Comparison of ENCODE assay signal across 7 cellular contexts in genomic region chr10:134743-135600, GRCh38. TPM values are rescaled to one million over a fixed set of nuclear protein-coding genes. Genes with fewer than 3 reads are reported as not detected.
A peak's percentile ranks its signal among the peaks of the same experiment; 100 is the strongest.
DNase-seq lines count a peak whose midpoint lies in the region; ATAC-seq, FAIRE-seq and TF ChIP-seq lines count a peak whose summit lies in the region.

Gene ZMYND11 (plus strand): TSS chr10:135455. CDS start chr10:180013, 44,558 bp downstream.

- H2AFZ ChIP-seq in H9 (ENCODE audit: low read length): peak within 1 kb of the TSS; percentile 83

- no peaks in the 10 kb centered on the region for H3K36me3 ChIP-seq in mesendoderm (ENCODE audit: control insufficient read depth, insufficient read depth, low read length)

- no peaks in the 10 kb centered on the region for H3K9me3 ChIP-seq in H9 (ENCODE audit: control insufficient read depth, low read depth, low read length)

- H4K20me1 ChIP-seq in H9 (ENCODE audit: control insufficient read depth, insufficient read depth, insufficient read length): no peaks in the 10 kb centered on the region

- no peak within 1 kb of the TSS for H4K91ac ChIP-seq in H9 (ENCODE audit: insufficient read length, low read depth, low read length)

- no peak within 1 kb of the TSS for H2AK5ac ChIP-seq in H9 (ENCODE audit: insufficient read length, low read length)
- peak within 1 kb of the TSS; percentile 51 for H2AK5ac ChIP-seq in mesendoderm (ENCODE audit: low read length)

- peak within 1 kb of the TSS; percentile 80 to 93 for H3K4me3 Mint-ChIP-seq in H9
- peak within 1 kb of the TSS; percentile 85 to 87 for H3K4me3 Mint-ChIP-seq in effector memory CD8-positive, alpha-beta T cell

- H2BK15ac ChIP-seq in H9 (ENCODE audit: low read depth, low read length): no peak within 1 kb of the TSS
- H2BK15ac ChIP-seq in mesendoderm (replicated peaks; ENCODE audit: low read depth): peak within 1 kb of the TSS; percentile 75

- ATAC-seq in effector memory CD8-positive, alpha-beta T cell (replicated peaks): peak; percentile 56

- no peaks in the 10 kb centered on the region for H3K79me1 ChIP-seq in H9 (ENCODE audit: insufficient read depth, low read depth, low read length, poor library complexity, severe bottlenecking)
- peaks cover 8% of the 10 kb centered on the region for H3K79me1 ChIP-seq in mesendoderm (ENCODE audit: low read length)

- CTCF ChIA-PET in activated CD8-positive, alpha-beta memory T cell treated with anti-CD3 and anti-CD28 coated beads for 36 hours (lab: Charles Lee): interaction anchor here (1.0 kb wide), 1 partner anchor 9 kb away, joined by 3 read pairs; no protein-coding TSS in a partner anchor

- H2BK5ac ChIP-seq in H9 (ENCODE audit: insufficient read length, low read length) (no peak within 1 kb of the TSS), mesendoderm (ENCODE audit: low read length) (peak within 1 kb of the TSS; percentile 82)

- peak within 1 kb of the TSS; percentile 100 for H3K4me2 ChIP-seq in H9 (ENCODE audit: insufficient read depth, insufficient read length, low read length)
- H3K4me2 ChIP-seq in mesendoderm (ENCODE audit: low read length): peak within 1 kb of the TSS; percentile 98

- no peak within 1 kb of the TSS for H2BK12ac ChIP-seq in H9 (ENCODE audit: insufficient read length, low read depth, low read length)

- no peak within 1 kb of the TSS for H3K56ac ChIP-seq in H9 (ENCODE audit: insufficient read length, low read depth, low read length)
- H3K56ac ChIP-seq in mesendoderm (ENCODE audit: low read length): peak within 1 kb of the TSS; percentile 97

- no peak within 1 kb of the TSS for H2BK20ac ChIP-seq in H9 (ENCODE audit: low read depth, low read length, poor library complexity, severe bottlenecking)

- DNase-seq in GM12891 (ENCODE audit: insufficient read length, low spot score) (peak; percentile 68), H9 (peak; percentile 34), NAMALWA (ENCODE audit: low spot score) (peak; percentile 14), mesendoderm (peak; percentile 61)
- peak; percentile 48 to 57 (median 54) for DNase-seq in effector memory CD8-positive, alpha-beta T cell
- DNase-seq in stimulated activated CD8-positive, alpha-beta memory T cell treated with anti-CD3 and anti-CD28 coated beads, Interleukin-15, amount 100 ng/mL, for 24 hours (ENCODE audit: low read depth): peak; percentile 43

- no peak for TF ChIP-seq POLR2A in GM12891 (IDR thresholded peaks at IDR 0.05; ENCODE audit: low read depth, low read length)

- no peak within 1 kb of the TSS for H3K27ac ChIP-seq in H9 (ENCODE audit: insufficient read length, low read depth, low read length)
- peak within 1 kb of the TSS; percentile 79 for H3K27ac ChIP-seq in mesendoderm (ENCODE audit: low read depth, low read length)

- TF ChIP-seq CTCF in H9 (conservative IDR thresholded peaks at IDR 0.05): no peak

- no peak within 1 kb of the TSS for H3T11ph ChIP-seq in H9 (ENCODE audit: low read length)

- peaks cover 5% of the 10 kb centered on the region; the same call in 1 of the 2 replicates for H3K4me1 ChIP-seq in H9 (ENCODE audit: insufficient read depth, low read length)
- H3K4me1 ChIP-seq in mesendoderm (ENCODE audit: control insufficient read depth, low read depth, low read length): peaks cover 6% of the 10 kb centered on the region

- peaks cover 28 to 31% of the 10 kb centered on the region in 2 experiments for H3K4me1 Mint-ChIP-seq in H9
- H3K4me1 Mint-ChIP-seq in effector memory CD8-positive, alpha-beta T cell (ENCODE audit: low read depth in 2 of 2): peaks cover 23 to 33% of the 10 kb centered on the region in 2 donors

- no peak within 1 kb of the TSS for H4K8ac ChIP-seq in H9 (replicated peaks; ENCODE audit: insufficient read length, low read depth, low read length)
- peak within 1 kb of the TSS; percentile 78 for H4K8ac ChIP-seq in mesendoderm (ENCODE audit: low read depth, low read length)

- peak within 1 kb of the TSS; percentile 77 for H3K4me3 ChIP-seq in mesendoderm (ENCODE audit: low read length)

- H4K5ac ChIP-seq in H9 (ENCODE audit: insufficient read length, low read depth, low read length): no peak within 1 kb of the TSS
- no peak within 1 kb of the TSS for H4K5ac ChIP-seq in mesendoderm (ENCODE audit: low read length)

- peaks cover 3% of the 10 kb centered on the region; the same call in 1 of the 2 replicates for H3K27me3 ChIP-seq in H9 (ENCODE audit: insufficient read depth, low read length)
- H3K27me3 ChIP-seq in mesendoderm (ENCODE audit: insufficient read depth, low read length, poor library complexity): no peaks in the 10 kb centered on the region

- WGBS in H9 (ENCODE audit: extremely low coverage, insufficient read length, low lambda C conversion rate): no CpG with 5 or more reads among the region's 131 CpGs
- WGBS in mesendoderm (ENCODE audit: extremely low coverage, insufficient coverage, low lambda C conversion rate): no CpG with 5 or more reads among the region's 131 CpGs

- H2BK120ac ChIP-seq in H9 (ENCODE audit: low read depth, low read length, poor library complexity, severe bottlenecking): no peak within 1 kb of the TSS
- peak within 1 kb of the TSS; percentile 86 for H2BK120ac ChIP-seq in mesendoderm (ENCODE audit: low read depth, low read length)

- H3K36me3 Mint-ChIP-seq in H9 (ENCODE audit: insufficient read depth in 1 of 3, low read depth in 3 of 3): peaks cover 0 to 2% (median 0%) of the 10 kb centered on the region in 3 experiments; a peak in 2 of 7 replicates
- H3K36me3 Mint-ChIP-seq in effector memory CD8-positive, alpha-beta T cell (ENCODE audit: insufficient read depth): peaks cover 16% of the 10 kb centered on the region

- peak within 1 kb of the TSS; percentile 95 for H3K14ac ChIP-seq in H9 (ENCODE audit: insufficient read depth, low read length)

- POLR2A ChIA-PET in activated CD8-positive, alpha-beta memory T cell treated with anti-CD3 and anti-CD28 coated beads for 36 hours (lab: Charles Lee): no interaction called here

- H3K23me2 ChIP-seq in H9 (ENCODE audit: insufficient read length, low read depth, low read length, poor library complexity, severe bottlenecking): peaks cover 14% of the 10 kb centered on the region

- H3K9ac ChIP-seq in H9 (ENCODE audit: extremely low read depth, insufficient read length, low read length) (peak within 1 kb of the TSS; percentile 60), mesendoderm (ENCODE audit: low read length) (peak within 1 kb of the TSS; percentile 92)

- FAIRE-seq in GM12891 (lab: Jason Lieb, UNC): peak; percentile 55

- H3K18ac ChIP-seq in H9 (ENCODE audit: insufficient read length, low read depth, low read length) (peak within 1 kb of the TSS; percentile 89), mesendoderm (ENCODE audit: low read length) (peak within 1 kb of the TSS; percentile 100)

- no peaks in the 10 kb centered on the region; a peak in 1 of 5 replicates for H3K9me3 Mint-ChIP-seq in H9
- H3K9me3 Mint-ChIP-seq in effector memory CD8-positive, alpha-beta T cell: no peaks in the 10 kb centered on the region

- H3K23ac ChIP-seq in H9 (ENCODE audit: insufficient read length, low read depth, low read length): no peak within 1 kb of the TSS
- peak within 1 kb of the TSS; percentile 89 for H3K23ac ChIP-seq in mesendoderm (ENCODE audit: low read length)

- H3K79me2 ChIP-seq in H9 (ENCODE audit: insufficient read depth, low read length) (peaks cover 8% of the 10 kb centered on the region; the same call in 1 of the 2 replicates), mesendoderm (ENCODE audit: control insufficient read depth, insufficient read depth, low read length) (peaks cover 24% of the 10 kb centered on the region)

- H3K4ac ChIP-seq in H9 (ENCODE audit: low read depth, low read length) (no peak within 1 kb of the TSS; the same call in 1 of the 2 replicates), mesendoderm (ENCODE audit: low read depth, low read length) (peak within 1 kb of the TSS; percentile 94)

- peak within 1 kb of the TSS in 1 of 3 experiments; percentile 84; a peak in 2 of 7 replicates for H3K27ac Mint-ChIP-seq in H9
- peak within 1 kb of the TSS; percentile 91 to 93 for H3K27ac Mint-ChIP-seq in effector memory CD8-positive, alpha-beta T cell

- H3K27me3 Mint-ChIP-seq in H9 (ENCODE audit: low read depth): peaks cover 19% of the 10 kb centered on the region
- no peaks in the 10 kb centered on the region for H3K27me3 Mint-ChIP-seq in effector memory CD8-positive, alpha-beta T cell

TF ChIP-seq in GM12891, 5 proteins besides CTCF, POLR2A, EP300 and RAD21:
- no peak for TF ChIP-seq TAF1 (IDR thresholded peaks at IDR 0.05; ENCODE audit: low read depth, low read length)
- TF ChIP-seq POLR2AphosphoS5 (IDR thresholded peaks at IDR 0.05; ENCODE audit: low read depth, low read length): no peak
- no peak for TF ChIP-seq POU2F2 (IDR thresholded peaks at IDR 0.05; ENCODE audit: low read depth, low read length)
- no peak for TF ChIP-seq SPI1 (IDR thresholded peaks at IDR 0.05; ENCODE audit: low read depth, low read length)
- TF ChIP-seq PAX5 (IDR thresholded peaks at IDR 0.05; ENCODE audit: insufficient read depth, low read length, severe bottlenecking): no peak

RNA-seq across cellular contexts. Expression of gene ZMYND11, which starts in this region (rescaled TPM):
- polyA plus RNA-seq in GM12891 (2012; ENCODE audit: low read depth, missing spikeins): 5.9 TPM
- total RNA-seq in H9 (2021): 31.9 and 33.7 TPM in 2 replicates
- 10 to 100 TPM; 26.6 to 29.4 TPM for total RNA-seq in activated CD8-positive, alpha-beta memory T cell treated with anti-CD3 and anti-CD28 coated beads for 36 hours
- 24.7 TPM for polyA plus RNA-seq in mesendoderm (2013, experiment 1 of 2)
- polyA plus RNA-seq in mesendoderm (2013, experiment 2 of 2): 24.1 TPM

Comparison
In these comparisons a context has a peak if more than half of its experiments do, and no peak if none do; other contexts are left out.
1. DNase-seq: peak in every context shown above with its lines; median percentile 68 in GM12891; 61 in mesendoderm; 54 in effector memory CD8-positive, alpha-beta T cell; 43 in stimulated activated CD8-positive, alpha-beta memory T cell treated with anti-CD3 and anti-CD28 coated beads, Interleukin-15, amount 100 ng/mL, for 24 hours; 34 in H9; 14 in NAMALWA.